In the genomic region with DNA sequence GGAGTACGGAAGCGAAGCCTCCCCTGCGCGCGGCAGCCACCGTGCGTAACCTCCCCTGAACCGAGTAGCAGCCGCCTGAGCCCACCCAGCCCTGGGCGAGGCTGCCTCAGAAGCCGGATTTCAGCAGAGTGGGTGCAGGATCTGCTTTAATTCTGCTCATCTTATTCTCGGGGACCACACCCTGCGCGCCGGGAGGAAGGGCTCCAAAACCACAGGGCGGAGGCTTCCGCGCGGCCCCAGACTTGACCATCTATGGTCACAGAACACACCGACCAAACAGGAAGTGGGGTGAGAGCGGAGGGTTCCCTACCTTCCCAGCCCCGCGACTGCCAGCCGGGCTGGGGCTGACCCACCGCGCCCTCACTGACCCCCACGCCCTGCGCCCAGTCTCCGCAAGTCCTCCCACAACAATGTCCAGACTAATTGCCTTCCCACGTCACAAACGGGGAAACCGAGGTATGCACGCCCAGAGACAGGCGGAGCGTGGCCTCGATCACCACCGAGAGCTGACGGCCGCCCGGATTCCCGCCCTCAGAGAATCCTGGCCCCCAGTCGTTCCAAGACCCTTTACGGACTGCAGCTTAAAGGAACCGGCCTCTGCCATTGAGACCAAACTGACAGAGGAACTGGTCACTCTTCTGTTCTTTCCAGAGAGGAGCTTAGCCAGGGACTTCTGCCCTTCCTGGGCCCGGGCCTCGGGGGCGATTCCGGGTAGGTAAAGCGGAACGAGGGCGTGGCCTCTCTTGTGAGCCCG, we compare ENCODE assay signal across 8 cellular contexts. TPM values are rescaled to one million over a fixed set of nuclear protein-coding genes. Genes with fewer than 3 reads are reported as not detected.
A peak's percentile ranks its signal among the peaks of the same experiment; 100 is the strongest.
DNase-seq lines count a peak whose midpoint lies in the region; ATAC-seq lines count a peak whose summit lies in the region.

No MANE protein-coding gene starts in this region.

- peaks cover 34% of the 10 kb centered on the region for H3K4me1 ChIP-seq in effector memory CD4-positive, alpha-beta T cell (ENCODE audit: control insufficient read depth, insufficient read depth, low read length, poor library complexity, severe bottlenecking)
- peaks cover 4% of the 10 kb centered on the region for H3K4me1 ChIP-seq in mesendoderm (ENCODE audit: control insufficient read depth, low read depth, low read length)

- peaks cover 38% of the 10 kb centered on the region for H3K79me2 ChIP-seq in mesendoderm (ENCODE audit: control insufficient read depth, insufficient read depth, low read length)

- H3K27me3 ChIP-seq in effector memory CD4-positive, alpha-beta T cell (replicated peaks; ENCODE audit: control insufficient read depth, insufficient read depth, low read length, poor library complexity, severe bottlenecking): no peaks in the 10 kb centered on the region
- H3K27me3 ChIP-seq in mesendoderm (ENCODE audit: insufficient read depth, low read length, poor library complexity): no peaks in the 10 kb centered on the region

- peak; percentile 52 for ATAC-seq in HG03378 (IDR thresholded peaks at IDR 0.05; ENCODE audit: unreplicated experiment)

- peaks cover 5% of the 10 kb centered on the region for H3K79me1 ChIP-seq in mesendoderm (ENCODE audit: low read length)

- no peaks in the 10 kb centered on the region for H3K36me3 ChIP-seq in effector memory CD4-positive, alpha-beta T cell (ENCODE audit: control insufficient read depth, insufficient read depth, low read length)
- no peaks in the 10 kb centered on the region for H3K36me3 ChIP-seq in mesendoderm (ENCODE audit: control insufficient read depth, insufficient read depth, low read length)

- peak overlapping the region; percentile 81 for H2BK5ac ChIP-seq in mesendoderm (ENCODE audit: low read length)

- H3K9ac ChIP-seq in mesendoderm (ENCODE audit: low read length): peak overlapping the region; percentile 86

- peak overlapping the region; percentile 86 for H3K27ac ChIP-seq in effector memory CD4-positive, alpha-beta T cell (ENCODE audit: insufficient read depth, low read length, poor library complexity, severe bottlenecking)
- H3K27ac ChIP-seq in mesendoderm (ENCODE audit: low read depth, low read length): peak overlapping the region; percentile 97

- peak overlapping the region; percentile 88 for H3K4me3 ChIP-seq in effector memory CD4-positive, alpha-beta T cell (ENCODE audit: insufficient read depth, low read depth, low read length, poor library complexity, severe bottlenecking)
- peak overlapping the region; percentile 48 for H3K4me3 ChIP-seq in mesendoderm (ENCODE audit: low read length)

- peak overlapping the region; percentile 43 for H4K8ac ChIP-seq in mesendoderm (ENCODE audit: low read depth, low read length)

- H3K4ac ChIP-seq in mesendoderm (ENCODE audit: low read depth, low read length): peak overlapping the region; percentile 77

- no CpG with 5 or more reads among the region's 52 CpGs for WGBS in mesendoderm (ENCODE audit: extremely low coverage, insufficient coverage, low lambda C conversion rate)

- peak overlapping the region; percentile 44 for H3K4me2 ChIP-seq in mesendoderm (ENCODE audit: low read length)

- H3K23ac ChIP-seq in mesendoderm (ENCODE audit: low read length): peak overlapping the region; percentile 75

- H2BK15ac ChIP-seq in mesendoderm (replicated peaks; ENCODE audit: low read depth): no peak overlapping the region

- no peak overlapping the region for H2AK5ac ChIP-seq in mesendoderm (ENCODE audit: low read length)

- peak overlapping the region; percentile 19 for H2BK120ac ChIP-seq in mesendoderm (ENCODE audit: low read depth, low read length)

- peak overlapping the region; percentile 98 for H3K56ac ChIP-seq in mesendoderm (ENCODE audit: low read length)

- H3K9me3 ChIP-seq in effector memory CD4-positive, alpha-beta T cell (ENCODE audit: control insufficient read depth, low read length): no peaks in the 10 kb centered on the region

- H3K18ac ChIP-seq in mesendoderm (ENCODE audit: low read length): peak overlapping the region; percentile 43

- H4K5ac ChIP-seq in mesendoderm (ENCODE audit: low read length): no peak overlapping the region

- peak; percentile 91 for DNase-seq in CD1c-positive myeloid dendritic cell (ENCODE audit: extremely low spot score)
- DNase-seq in GM19238 (ENCODE audit: insufficient read length, low spot score): peak; percentile 67
- peak; percentile 81 for DNase-seq in NCI-H82 (lab: John Stamatoyannopoulos, UW)
- DNase-seq in activated CD8-positive, alpha-beta memory T cell treated with anti-CD3 and anti-CD28 coated beads for 1 hour (ENCODE audit: extremely low read depth in 1 of 2, low read depth in 1 of 2): peak; percentile 31 to 54
- DNase-seq in effector memory CD4-positive, alpha-beta T cell: peak; percentile 47 to 53 (median 53)
- DNase-seq in mesendoderm: peak; percentile 90
- DNase-seq in stimulated activated CD8-positive, alpha-beta memory T cell treated with anti-CD3 and anti-CD28 coated beads, Interleukin-2, amount 100 ng/mL, for 1 hour (ENCODE audit: low read depth in 2 of 2): peak; percentile 41 to 57

RNA-seq across cellular contexts. Expression of a gene that starts 0.6 kb away (rescaled TPM):
- polyA plus RNA-seq in mesendoderm (2013, experiment 1 of 2): 257 TPM
- 262 TPM for polyA plus RNA-seq in mesendoderm (2013, experiment 2 of 2)

RNA-seq across cellular contexts. Expression of a gene that starts 57.1 kb away (rescaled TPM):
- 153 TPM for polyA plus RNA-seq in mesendoderm (2013, experiment 1 of 2)
- polyA plus RNA-seq in mesendoderm (2013, experiment 2 of 2): 151 TPM

Comparison
In these comparisons a context has a peak if more than half of its experiments do, and no peak if none do; other contexts are left out.
1. Peak in every context shown above with its lines: DNase-seq, ATAC-seq, H3K4me3 ChIP-seq and H3K27ac ChIP-seq.